ENCODE assay signal across 9 cellular contexts in the genomic region with DNA sequence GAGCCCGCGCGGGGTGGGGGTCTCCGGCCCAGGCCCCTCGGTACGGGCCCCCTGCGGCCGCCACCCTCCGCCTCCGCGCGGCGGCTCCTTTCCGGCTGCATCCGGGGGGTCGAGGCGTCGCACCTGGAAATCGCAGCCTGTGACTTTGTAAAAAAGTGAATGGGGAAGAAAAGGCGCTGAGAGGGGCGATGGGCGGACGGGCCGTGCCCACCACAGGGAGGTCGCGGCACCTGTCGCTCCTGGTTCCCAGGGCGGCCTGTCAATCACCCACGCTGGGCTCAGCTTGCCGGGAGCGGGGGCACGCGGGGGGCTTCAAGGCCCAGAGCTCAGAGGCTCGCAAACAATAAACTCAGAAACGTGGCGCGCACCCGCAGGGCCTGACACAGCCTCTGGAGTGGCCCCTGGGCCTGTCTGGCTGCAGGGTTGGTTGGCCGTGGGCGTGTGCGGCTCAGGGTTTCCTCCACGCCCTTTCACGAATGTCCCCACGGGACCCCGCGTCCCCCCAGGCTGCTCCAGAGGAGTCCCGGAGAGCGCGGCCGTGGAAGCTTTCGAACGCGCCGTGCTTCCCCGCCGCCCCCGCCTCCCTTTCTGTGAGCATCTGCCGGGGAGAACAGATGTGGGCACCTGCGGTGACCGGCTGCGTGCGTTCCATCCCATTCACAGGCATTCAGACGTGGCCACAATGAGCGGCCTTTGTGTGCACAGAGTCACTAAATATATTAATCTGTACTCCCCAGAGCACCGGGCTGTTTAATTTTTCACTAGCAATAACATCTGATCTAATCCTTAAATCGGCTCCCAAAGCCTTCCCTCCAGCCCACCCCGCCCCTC. TPM values are rescaled to one million over a fixed set of nuclear protein-coding genes. Genes with fewer than 3 reads are reported as not detected.
DNase-seq lines count a peak whose midpoint lies in the region; ATAC-seq and TF ChIP-seq lines count a peak whose summit lies in the region.
"Had no signal": no experiment of that assay in that cellular context is flagged by ENCODE, and none has a peak within 500 bp of the region (broad histone marks: within the 10 kb centered on the region; RNA-seq: fewer than 3 reads in every experiment).

No MANE protein-coding gene starts in this region.

- DNase-seq in activated naive CD4-positive, alpha-beta T cell treated with anti-CD3 and anti-CD28 coated beads, Interleukin-2, amount 50 U/mL, for 16 hours: no peak
- no peak for DNase-seq in T-cell
- DNase-seq in left kidney (ENCODE audit: low read depth, low spot score): peak; percentile 72
- no peak for DNase-seq in GM23248
- no peak for DNase-seq in thyroid gland
- DNase-seq in mucosa of gallbladder (ENCODE audit: low spot score): no peak

- no peaks in the 10 kb centered on the region for H4K20me1 ChIP-seq in GM23248 (ENCODE audit: insufficient read depth)

- in situ Hi-C loops in GM23248 (cut with MboI): no loop called here

- no peaks in the 10 kb centered on the region for H3K9me3 Mint-ChIP-seq in activated naive CD4-positive, alpha-beta T cell treated with anti-CD3 and anti-CD28 coated beads, Interleukin-2, amount 50 U/mL, for 24 hours
- peaks cover 4 to 5% (median 5%) of the 10 kb centered on the region in 3 donors for H3K9me3 Mint-ChIP-seq in T-cell

- H3K9ac ChIP-seq in GM23248: no peak overlapping the region

- TF ChIP-seq POLR2A in thyroid gland (IDR thresholded peaks at IDR 0.05): no peak

- peaks cover 1% of the 10 kb centered on the region for H3K9me3 ChIP-seq in thymus (ENCODE audit: control insufficient read depth)
- H3K9me3 ChIP-seq in GM23248 (ENCODE audit: low read depth): no peaks in the 10 kb centered on the region
- no peaks in the 10 kb centered on the region for H3K9me3 ChIP-seq in thyroid gland

- H3K27ac Mint-ChIP-seq in activated naive CD4-positive, alpha-beta T cell treated with anti-CD3 and anti-CD28 coated beads, Interleukin-2, amount 50 U/mL, for 24 hours: no peak overlapping the region
- no peak overlapping the region for H3K27ac Mint-ChIP-seq in T-cell
- H3K27ac Mint-ChIP-seq: stimulated activated naive CD8-positive, alpha-beta T cell treated with anti-CD3 and anti-CD28 coated beads, Interleukin-15, Interleukin-2, amounts not matched to agents 100 ng/mL and 50 ng/mL, for 24 hours had no signal

- H3K36me3 ChIP-seq in thymus (ENCODE audit: control insufficient read depth, insufficient read depth) (no peaks in the 10 kb centered on the region), GM23248 (ENCODE audit: low read depth) (no peaks in the 10 kb centered on the region), thyroid gland (no peaks in the 10 kb centered on the region)

- 4% methylated on average over 67 of the region's 67 CpGs for WGBS in thymus
- 26% methylated on average over 58 to 66 of the region's 67 CpGs for WGBS in GM23248 (ENCODE audit: low coverage in 1 of 2, low lambda C conversion rate in 2 of 2, missing lambda C conversion rate in 2 of 2), 2 experiments
- 23 to 31% methylated on average over 25 to 40 of the region's 67 CpGs for WGBS in thyroid gland, 2 donors

- H3K27me3 ChIP-seq in thymus (ENCODE audit: control insufficient read depth, insufficient read depth) (peaks cover 68% of the 10 kb centered on the region), GM23248 (replicated peaks; ENCODE audit: insufficient read depth) (peaks cover 69% of the 10 kb centered on the region), thyroid gland (peaks cover 15% of the 10 kb centered on the region)

- peak overlapping the region; percentile 16 for H3K4me3 Mint-ChIP-seq in activated naive CD4-positive, alpha-beta T cell treated with anti-CD3 and anti-CD28 coated beads, Interleukin-2, amount 50 U/mL, for 24 hours
- peak overlapping the region in 2 of 3 donors; percentile 13 to 42 for H3K4me3 Mint-ChIP-seq in T-cell
- H3K4me3 Mint-ChIP-seq: stimulated activated naive CD8-positive, alpha-beta T cell treated with anti-CD3 and anti-CD28 coated beads, Interleukin-15, Interleukin-2, amounts not matched to agents 100 ng/mL and 50 ng/mL, for 24 hours had no signal

- no peak for TF ChIP-seq CTCF in thyroid gland (IDR thresholded peaks at IDR 0.05)

- POLR2A ChIA-PET in T-cell (lab: Charles Lee): no interaction called here

- H3K4me1 ChIP-seq in thymus (ENCODE audit: control insufficient read depth, insufficient read depth, low read length) (peaks cover 21% of the 10 kb centered on the region), GM23248 (ENCODE audit: insufficient read depth) (0 out of 2 replicates have a peak, but pooled peaks cover 6% of the 10 kb centered on the region), thyroid gland (peaks cover 26 to 33% of the 10 kb centered on the region in 2 donors)

- H2AFZ ChIP-seq in GM23248: no peak overlapping the region

- peaks cover 31% of the 10 kb centered on the region for H3K4me1 Mint-ChIP-seq in activated naive CD4-positive, alpha-beta T cell treated with anti-CD3 and anti-CD28 coated beads, Interleukin-2, amount 50 U/mL, for 24 hours
- peaks cover 24 to 40% (median 35%) of the 10 kb centered on the region in 3 donors for H3K4me1 Mint-ChIP-seq in T-cell

- H3K4me3 ChIP-seq in thymus (ENCODE audit: low read length) (peak overlapping the region; percentile 54), GM23248 (no peak overlapping the region), thyroid gland (replicated peaks in 1 of 3) (peak overlapping the region in 1 of 3 donors; percentile 48)

- peaks cover 19% of the 10 kb centered on the region for H3K27me3 Mint-ChIP-seq in activated naive CD4-positive, alpha-beta T cell treated with anti-CD3 and anti-CD28 coated beads, Interleukin-2, amount 50 U/mL, for 24 hours
- peaks cover 42 to 55% of the 10 kb centered on the region in 2 donors for H3K27me3 Mint-ChIP-seq in T-cell

- H3K36me3 Mint-ChIP-seq in activated naive CD4-positive, alpha-beta T cell treated with anti-CD3 and anti-CD28 coated beads, Interleukin-2, amount 50 U/mL, for 24 hours: peaks cover 2% of the 10 kb centered on the region
- peaks cover 3% of the 10 kb centered on the region for H3K36me3 Mint-ChIP-seq in T-cell

- H3K27ac ChIP-seq in thymus (ENCODE audit: low read depth) (no peak overlapping the region), GM23248 (no peak overlapping the region), thyroid gland (no peak overlapping the region)

- no peaks in the 10 kb centered on the region for H3K9me2 ChIP-seq in GM23248 (ENCODE audit: insufficient read depth)

- CTCF ChIA-PET in T-cell (lab: Charles Lee): no interaction called here

- H3K4me2 ChIP-seq in GM23248 (ENCODE audit: unreplicated experiment): no peak overlapping the region

- no peak for ATAC-seq in T-cell (replicated peaks in 1 of 4)

- intact Hi-C loops in thyroid gland (cut with DNase I): loop anchor here (10.0 kb wide), 1 partner anchor 342 kb away; no protein-coding TSS in a partner anchor

- peaks cover 11% of the 10 kb centered on the region; the same call in 1 of the 2 replicates for H3F3A ChIP-seq in GM23248 (ENCODE audit: insufficient read depth)

- no peaks in the 10 kb centered on the region for H3K79me2 ChIP-seq in GM23248 (ENCODE audit: insufficient read depth)

RNA-seq across cellular contexts. Expression of a gene that starts 6.1 kb away (rescaled TPM):
- total RNA-seq in T-cell: 1 to 10 TPM; 3.3 to 8.6 (median 4.7) TPM
- 5.7 TPM for polyA plus RNA-seq in thymus
- 0.38 and 0.86 TPM in 2 replicates for total RNA-seq in GM23248 (2014; rRNA removed; shearing (Covaris generic))
- polyA plus RNA-seq in GM23248 (2016; fragmentation: Nextera tagmentation; extraction: Ambion mirVana): 0.30 and 0.68 TPM in 2 replicates
- total RNA-seq in thyroid gland: 10 to 100 TPM in 3 of 4 donors, 1 to 10 TPM in 1; 6.6 to 14.9 (median 11.5) TPM
- 13.0 TPM for total RNA-seq in mucosa of gallbladder

RNA-seq across cellular contexts. Expression of a gene that starts 9.6 kb away (rescaled TPM):
- total RNA-seq in T-cell (10 to 100 TPM; 34.1 to 39.8 (median 38.0) TPM), thyroid gland (10 to 100 TPM; 26.9 to 38.4 (median 27.7) TPM), mucosa of gallbladder (38.9 TPM)
- polyA plus RNA-seq in thymus (13.6 TPM), GM23248 (2016; fragmentation: Nextera tagmentation; extraction: Ambion mirVana) (28.5 and 29.1 TPM in 2 replicates)
- 12.0 and 17.1 TPM in 2 replicates for total RNA-seq in GM23248 (2014; rRNA removed; shearing (Covaris generic))
